Comparison of ENCODE assay signal across 8 cellular contexts in the genomic region with DNA sequence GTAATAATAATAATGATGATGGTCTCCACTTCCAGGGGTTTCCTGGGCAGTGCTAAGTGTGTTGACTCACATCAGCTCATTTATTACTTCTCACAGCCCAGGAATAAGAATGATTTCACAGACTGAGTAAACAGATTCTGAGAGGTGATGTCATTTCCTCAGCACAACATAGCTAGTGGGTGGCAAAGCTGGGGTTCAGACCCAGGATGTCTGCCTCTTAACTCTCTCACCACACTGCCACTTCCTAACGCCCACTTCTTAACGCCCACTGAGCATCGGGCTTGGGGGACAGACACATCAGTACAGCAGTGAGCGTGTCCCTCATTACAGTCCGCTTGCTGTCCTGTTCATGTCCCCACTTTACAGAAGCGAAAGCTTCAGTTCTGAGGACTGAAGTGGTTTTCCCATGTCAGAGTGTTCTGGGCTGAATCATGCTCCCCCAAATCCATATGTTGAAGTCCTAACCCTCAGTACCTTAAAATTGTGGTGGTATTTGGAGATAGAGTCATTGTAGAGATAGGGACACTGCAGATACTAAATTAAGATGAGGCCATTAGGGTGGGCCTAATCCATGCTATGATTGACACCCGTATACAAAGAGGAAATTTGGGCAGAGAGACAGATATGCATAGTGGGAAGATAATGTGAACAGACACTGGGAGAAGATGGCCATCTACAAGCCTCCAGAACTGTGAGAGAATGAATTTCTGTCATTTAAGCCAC.
DNase-seq lines count a peak whose midpoint lies in the region; ATAC-seq and TF ChIP-seq lines count a peak whose summit lies in the region.

No MANE protein-coding gene starts in this region.

- H3K27ac ChIP-seq in brain microvascular endothelial cell, result peak overlapping the region; percentile 70
- H3K27ac ChIP-seq in MM.1S (ENCODE audit: low read length), result no peak overlapping the region
- H3K27ac ChIP-seq in transverse colon, result no peak overlapping the region

- peak overlapping the region; percentile 42 for H3K4me3 Mint-ChIP-seq in T-helper 2 cell treated with Interferon-gamma antibody and Interleukin-4, amounts not matched to agents 5 μg/mL and 100 μg/mL, for 36 hours

- no peaks in the 10 kb centered on the region for H4K20me1 ChIP-seq in MM.1S (ENCODE audit: insufficient read depth, low read length)

- H3F3A ChIP-seq in MM.1S (ENCODE audit: insufficient read depth, low read length), result no peaks in the 10 kb centered on the region

- no peak for TF ChIP-seq POLR2A in transverse colon (IDR thresholded peaks at IDR 0.05)

- WGBS in transverse colon (ENCODE audit: low coverage in 1 of 2), 2 donors, result 61 to 73% methylated on average over 3 to 7 of the region's 7 CpGs

- no peaks in the 10 kb centered on the region for H3K36me3 ChIP-seq in brain microvascular endothelial cell (replicated peaks)
- H3K36me3 ChIP-seq in MM.1S (replicated peaks; ENCODE audit: insufficient read depth, low read length), result no peaks in the 10 kb centered on the region
- no peaks in the 10 kb centered on the region for H3K36me3 ChIP-seq in transverse colon

- no peaks in the 10 kb centered on the region for H3K36me3 Mint-ChIP-seq in T-helper 2 cell treated with Interferon-gamma antibody and Interleukin-4, amounts not matched to agents 5 μg/mL and 100 μg/mL, for 36 hours (ENCODE audit: low read depth)

- no peak overlapping the region for H2AFZ ChIP-seq in MM.1S (ENCODE audit: low read length)

- peak overlapping the region; percentile 76 for H3K27ac Mint-ChIP-seq in T-helper 2 cell treated with Interferon-gamma antibody and Interleukin-4, amounts not matched to agents 5 μg/mL and 100 μg/mL, for 36 hours

- ATAC-seq in GM21367 (IDR thresholded peaks at IDR 0.05; ENCODE audit: unreplicated experiment) (peak; percentile 70), HG03108 (IDR thresholded peaks at IDR 0.05; ENCODE audit: unreplicated experiment) (no peak)

- H3K9ac ChIP-seq in MM.1S (ENCODE audit: low read length), result no peak overlapping the region

- no peaks in the 10 kb centered on the region for H3K27me3 ChIP-seq in brain microvascular endothelial cell (replicated peaks)
- H3K27me3 ChIP-seq in MM.1S (replicated peaks; ENCODE audit: insufficient read depth, low read length), result no peaks in the 10 kb centered on the region
- no peaks in the 10 kb centered on the region for H3K27me3 ChIP-seq in transverse colon

- H3K4me2 ChIP-seq in MM.1S (ENCODE audit: low read depth, low read length), result no peak overlapping the region

- H3K9me3 ChIP-seq in MM.1S (replicated peaks; ENCODE audit: insufficient read depth, low read length) (no peaks in the 10 kb centered on the region), transverse colon (no peaks in the 10 kb centered on the region)

- in situ Hi-C loops in brain microvascular endothelial cell (cut with HindIII; ENCODE audit: low pct_ligation_motif_present, low sequenced_read_pairs) (no loop called here), transverse colon (cut with MboI; ENCODE audit: low pct_ligation_motif_present in 1 of 4, low pct_unique_long_range_greater_than_20kb in 1 of 4, low sequenced_read_pairs in 3 of 4) (no loop called here)

- intact Hi-C loops in transverse colon (cut with DNase I; ENCODE audit: low total_unique reads), result no loop called here

- H3K79me2 ChIP-seq in MM.1S (ENCODE audit: low read length), result no peaks in the 10 kb centered on the region

- H3K27me3 Mint-ChIP-seq in T-helper 2 cell treated with Interferon-gamma antibody and Interleukin-4, amounts not matched to agents 5 μg/mL and 100 μg/mL, for 36 hours (ENCODE audit: low read depth), result no peaks in the 10 kb centered on the region

- H3K4me1 ChIP-seq in MM.1S (ENCODE audit: low read length) (no peaks in the 10 kb centered on the region), transverse colon (no peaks in the 10 kb centered on the region)

- peak; percentile 80 for DNase-seq in T-helper 2 cell treated with Interferon-gamma antibody and Interleukin-4, amounts not matched to agents 5 μg/mL and 100 μg/mL, for 36 hours (ENCODE audit: low spot score)
- DNase-seq in brain microvascular endothelial cell (peak; percentile 78), MM.1S (no peak), transverse colon (no peak), NOMO-1 treated with DMSO at 0.1 percent for 48 hours (lab: John Stamatoyannopoulos, UW; ENCODE audit: unreplicated experiment) (no peak)
- DNase-seq in stimulated activated CD4-positive, alpha-beta T cell treated with anti-CD3 and anti-CD28 coated beads, Interleukin-15, amount 100 ng/mL, for 48 hours (ENCODE audit: low read depth in 2 of 2), result peak; percentile 24 to 62

- no peak for TF ChIP-seq EP300 in transverse colon (IDR thresholded peaks at IDR 0.05; ENCODE audit: low read depth)

- H3K4me3 ChIP-seq in brain microvascular endothelial cell (ENCODE audit: low read depth, low read length), result no peak overlapping the region
- H3K4me3 ChIP-seq in MM.1S (ENCODE audit: low read length), result no peak overlapping the region
- no peak overlapping the region for H3K4me3 ChIP-seq in transverse colon

- no peaks in the 10 kb centered on the region for H3K9me2 ChIP-seq in MM.1S (replicated peaks; ENCODE audit: insufficient read depth, low read length)

- TF ChIP-seq CTCF in brain microvascular endothelial cell (IDR thresholded peaks at IDR 0.05; ENCODE audit: low read depth, low read length, missing control alignments) (no peak), MM.1S (IDR thresholded peaks at IDR 0.05; ENCODE audit: low read length) (no peak), transverse colon (IDR thresholded peaks at IDR 0.05) (no peak)

- peaks cover 26% of the 10 kb centered on the region for H3K4me1 Mint-ChIP-seq in T-helper 2 cell treated with Interferon-gamma antibody and Interleukin-4, amounts not matched to agents 5 μg/mL and 100 μg/mL, for 36 hours (ENCODE audit: low read depth)

- H3K9me3 Mint-ChIP-seq in T-helper 2 cell treated with Interferon-gamma antibody and Interleukin-4, amounts not matched to agents 5 μg/mL and 100 μg/mL, for 36 hours, result no peaks in the 10 kb centered on the region

Comparison
In these comparisons a context has a peak if more than half of its experiments do, and no peak if none do; other contexts are left out.
1. DNase-seq: peak in T-helper 2 cell treated with Interferon-gamma antibody and Interleukin-4, amounts not matched to agents 5 μg/mL and 100 μg/mL, for 36 hours (single experiment), brain microvascular endothelial cell (single experiment) and stimulated activated CD4-positive, alpha-beta T cell treated with anti-CD3 and anti-CD28 coated beads, Interleukin-15, amount 100 ng/mL, for 48 hours (2 of 2); none in MM.1S (single experiment), transverse colon (single experiment) and NOMO-1 treated with DMSO at 0.1 percent for 48 hours (single experiment).